14 cellular contexts compared by ENCODE assay signal in genomic region chr17:6231465-6231864, GRCh38.
DNase-seq lines count a peak whose midpoint lies in the region; ATAC-seq, FAIRE-seq and TF ChIP-seq lines count a peak whose summit lies in the region.
"Had no signal": no experiment of that assay in that cellular context is flagged by ENCODE, and none has a peak within 500 bp of the region (broad histone marks: within the 10 kb centered on the region; RNA-seq: fewer than 3 reads in every experiment).

No MANE protein-coding gene starts in this region.

- peak in 1 of 2 experiments; percentile 6; a peak in 1 of 6 replicates for ATAC-seq in A549
- no peak for ATAC-seq in HG02981 (IDR thresholded peaks at IDR 0.05; ENCODE audit: unreplicated experiment)

- BruUV-seq in mammary epithelial cell (replicated peaks; lab: Mats Ljungman, UMichigan): no TSS peak
- no TSS peak for BruUV-seq in A673 (replicated peaks; lab: Mats Ljungman, UMichigan)

- H4K91ac ChIP-seq in neuronal stem cell (ENCODE audit: low read depth, low read length, poor library complexity): no peak overlapping the region

- TF ChIP-seq EP300 in A549 (IDR thresholded peaks at IDR 0.05): no peak

- H2AFZ ChIP-seq in mammary epithelial cell (ENCODE audit: low read depth, low read length) (no peak overlapping the region), neuronal stem cell (ENCODE audit: low read length) (peak overlapping the region; percentile 36)

- H2BK5ac ChIP-seq in neuronal stem cell (ENCODE audit: low read length): no peak overlapping the region

- FAIRE-seq in A549 (lab: Jason Lieb, UNC): no peak

- in situ Hi-C loops in mammary epithelial cell (cut with MboI; ENCODE audit: low sequenced_read_pairs in 2 of 2): no loop called here

- TF ChIP-seq CTCF in A549 (IDR thresholded peaks at IDR 0.05): no peak
- no peak for TF ChIP-seq CTCF in mammary epithelial cell (conservative IDR thresholded peaks at IDR 0.05 in 1 of 2, IDR thresholded peaks at IDR 0.05 in 1 of 2; ENCODE audit: extremely low read depth in 1 of 2, insufficient read depth in 1 of 2, low read depth in 1 of 2, low read length in 2 of 2)
- no peak for TF ChIP-seq CTCF in A673 (conservative IDR thresholded peaks at IDR 0.05; ENCODE audit: low read depth, low read length)

- H4K8ac ChIP-seq in neuronal stem cell (ENCODE audit: low read depth, low read length): no peak overlapping the region

- no peak for TF ChIP-seq POLR2A in A549 (IDR thresholded peaks at IDR 0.05; ENCODE audit: low read length)

- dilution Hi-C loops in mammary epithelial cell (cut with HindIII; ENCODE audit: low sequenced_read_pairs): no loop called here

- 90% methylated on average over 8 of the region's 8 CpGs for WGBS in A549 (ENCODE audit: missing lambda C conversion rate)
- WGBS in mammary epithelial cell (ENCODE audit: low coverage, missing lambda C conversion rate): 71% methylated on average over 8 of the region's 8 CpGs
- WGBS in neuronal stem cell (ENCODE audit: extremely low coverage in 2 of 2, insufficient read length in 2 of 2, insufficient replicate concordance in 1 of 2), 2 donors: no CpG with 5 or more reads among the region's 8 CpGs

- H3K9ac ChIP-seq in BLaER1 treated with 17β-estradiol and CSF1 and Interleukin-3, amounts not matched to agents 10 nM and 100 nM: no peak overlapping the region
- H3K9ac ChIP-seq in mammary epithelial cell (ENCODE audit: insufficient read depth, low read length) (no peak overlapping the region), neuronal stem cell (ENCODE audit: low read depth, low read length, poor library complexity) (no peak overlapping the region)
- H3K9ac ChIP-seq: BLaER1 had no signal

- H3K4me3 ChIP-seq in A549 (no peak overlapping the region), mammary epithelial cell (replicated peaks in 1 of 3; ENCODE audit: insufficient read depth in 1 of 3, low read depth in 2 of 3, low read length in 3 of 3) (no peak overlapping the region), neuronal stem cell (ENCODE audit: low read length in 2 of 2) (no peak overlapping the region), A673 (ENCODE audit: low read depth, low read length, poor library complexity, severe bottlenecking) (no peak overlapping the region)
- H3K4me3 ChIP-seq in BLaER1 treated with 17β-estradiol and CSF1 and Interleukin-3, amounts not matched to agents 10 nM and 100 nM: no peak overlapping the region
- H3K4me3 ChIP-seq: BLaER1, GM23338 had no signal

- TF ChIP-seq RAD21 in A549 (conservative IDR thresholded peaks at IDR 0.05 in 1 of 2, IDR thresholded peaks at IDR 0.05 in 1 of 2): no peak

- H3K9me3 ChIP-seq in A549 (no peaks in the 10 kb centered on the region), mammary epithelial cell (replicated peaks; ENCODE audit: insufficient read depth, low read length) (no peaks in the 10 kb centered on the region), neuronal stem cell (replicated peaks in 1 of 2; ENCODE audit: control insufficient read depth in 2 of 2, insufficient read depth in 1 of 2, low read depth in 1 of 2, low read length in 2 of 2) (peaks cover 0 to 2% of the 10 kb centered on the region in 2 donors), A673 (ENCODE audit: low read depth, low read length, poor library complexity, severe bottlenecking) (no peaks in the 10 kb centered on the region)
- no peaks in the 10 kb centered on the region for H3K9me3 ChIP-seq in BLaER1 treated with 17β-estradiol and CSF1 and Interleukin-3, amounts not matched to agents 10 nM and 100 nM (replicated peaks in 1 of 11)
- H3K9me3 ChIP-seq: BLaER1 had no signal

- H3K14ac ChIP-seq in neuronal stem cell (ENCODE audit: low read length): no peak overlapping the region

- no peak overlapping the region for H2BK15ac ChIP-seq in neuronal stem cell (ENCODE audit: low read length)

- intact Hi-C loops in mammary epithelial cell (cut with micrococcal nuclease) (no loop called here), A673 (cut with micrococcal nuclease; ENCODE audit: unreplicated experiment) (no loop called here)

- no peaks in the 10 kb centered on the region for H3K79me2 ChIP-seq in mammary epithelial cell (ENCODE audit: insufficient read depth, low read length)

- no peak overlapping the region for H3K23ac ChIP-seq in neuronal stem cell (ENCODE audit: low read depth, low read length, poor library complexity)

- H2AK5ac ChIP-seq in neuronal stem cell (ENCODE audit: low read depth, low read length): no peak overlapping the region

- H3K18ac ChIP-seq in neuronal stem cell (ENCODE audit: low read length): no peak overlapping the region

- CTCF ChIA-PET in A549 (lab: Yijun Ruan, JAX): interaction anchor here (0.7 to 3.8 kb wide), 5 partner anchors 12 to 642 kb away, joined by 3 to 11 read pairs (median 4); no protein-coding TSS in a partner anchor
- CTCF ChIA-PET in mammary epithelial cell (lab: Charles Lee; ENCODE audit: low non-redundant PET): no interaction called here
- CTCF ChIA-PET in A673 (lab: Charles Lee): no interaction called here

- H2BK120ac ChIP-seq in neuronal stem cell (ENCODE audit: low read depth, low read length): no peak overlapping the region

- POLR2A ChIA-PET in A549 (lab: Yijun Ruan, JAX): no interaction called here
- POLR2A ChIA-PET in A673 (lab: Charles Lee; ENCODE audit: low non-redundant PET): no interaction called here

- H3K27me3 ChIP-seq in BLaER1 treated with 17β-estradiol and CSF1 and Interleukin-3, amounts not matched to agents 10 nM and 100 nM: peaks cover 0 to 76% (median 0%) of the 10 kb centered on the region in 11 experiments; a peak in 7 of 22 replicates
- peaks cover 2% of the 10 kb centered on the region for H3K27me3 ChIP-seq in mammary epithelial cell (ENCODE audit: insufficient read depth, low read length)
- no peaks in the 10 kb centered on the region for H3K27me3 ChIP-seq in neuronal stem cell (ENCODE audit: control insufficient read depth in 3 of 3, insufficient read depth in 3 of 3, low read depth in 1 of 3, low read length in 3 of 3)
- peaks cover 33% of the 10 kb centered on the region for H3K27me3 ChIP-seq in A673 (replicated peaks; ENCODE audit: insufficient read depth, low read depth, low read length, poor library complexity)
- H3K27me3 ChIP-seq: BLaER1 had no signal

- peaks cover 16% of the 10 kb centered on the region for H3K4me1 ChIP-seq in A549
- peaks cover 14 to 20% (median 16%) of the 10 kb centered on the region in 10 experiments for H3K4me1 ChIP-seq in BLaER1 treated with 17β-estradiol and CSF1 and Interleukin-3, amounts not matched to agents 10 nM and 100 nM
- peaks cover 17% of the 10 kb centered on the region for H3K4me1 ChIP-seq in mammary epithelial cell (ENCODE audit: insufficient read depth, low read length)
- H3K4me1 ChIP-seq in neuronal stem cell (ENCODE audit: control insufficient read depth in 2 of 2, insufficient read depth in 1 of 2, low read depth in 1 of 2, low read length in 2 of 2): peaks cover 0 to 2% of the 10 kb centered on the region in 2 donors
- no peaks in the 10 kb centered on the region for H3K4me1 ChIP-seq in A673 (ENCODE audit: insufficient read depth, low read length, poor library complexity, severe bottlenecking)

- H3K36me3 ChIP-seq in BLaER1 treated with 17β-estradiol and CSF1 and Interleukin-3, amounts not matched to agents 10 nM and 100 nM: no peaks in the 10 kb centered on the region
- H3K36me3 ChIP-seq in mammary epithelial cell (ENCODE audit: insufficient read depth, low read length): no peaks in the 10 kb centered on the region
- H3K36me3 ChIP-seq in neuronal stem cell (replicated peaks in 1 of 2; ENCODE audit: control insufficient read depth in 2 of 2, insufficient read depth in 2 of 2, low read length in 2 of 2): no peaks in the 10 kb centered on the region
- no peaks in the 10 kb centered on the region for H3K36me3 ChIP-seq in A673 (ENCODE audit: insufficient read depth, low read length, poor library complexity, severe bottlenecking)
- H3K36me3 ChIP-seq: BLaER1 had no signal

- no peak overlapping the region for H2BK12ac ChIP-seq in neuronal stem cell (ENCODE audit: low read length)

- H3K27ac ChIP-seq in A549 (peak overlapping the region; percentile 34 to 61; a peak in 2 of 6 replicates), mammary epithelial cell (ENCODE audit: insufficient read depth, low read depth, low read length) (no peak overlapping the region), neuronal stem cell (replicated peaks; ENCODE audit: low read length) (no peak overlapping the region), A673 (ENCODE audit: low read depth, low read length, poor library complexity, severe bottlenecking) (no peak overlapping the region)
- no peak overlapping the region for H3K27ac ChIP-seq in BLaER1 treated with 17β-estradiol and CSF1 and Interleukin-3, amounts not matched to agents 10 nM and 100 nM
- H3K27ac ChIP-seq: BLaER1 had no signal

- peaks cover 0 to 27% (median 0%) of the 10 kb centered on the region in 11 experiments; a peak in 5 of 22 replicates for H4K20me1 ChIP-seq in BLaER1 treated with 17β-estradiol and CSF1 and Interleukin-3, amounts not matched to agents 10 nM and 100 nM
- H4K20me1 ChIP-seq in mammary epithelial cell (ENCODE audit: insufficient read depth, low read length): no peaks in the 10 kb centered on the region
- H4K20me1 ChIP-seq: BLaER1 had no signal

- DNase-seq in A549 (ENCODE audit: low read depth in 1 of 2, low spot score in 1 of 2): no peak
- no peak for DNase-seq in mammary epithelial cell
- DNase-seq in neuronal stem cell (ENCODE audit: low spot score): no peak
- no peak for DNase-seq in NOMO-1 treated with dmso at 0.1 percent for 144 hours (lab: John Stamatoyannopoulos, UW; ENCODE audit: unreplicated experiment)
- DNase-seq in A673 (ENCODE audit: low spot score): no peak
- DNase-seq: AML-193; CD4-positive, CD25-positive, alpha-beta regulatory T cell; DMS53; GF-D8; IMR-90 had no signal

- H3K4me2 ChIP-seq in A549 (peak overlapping the region; percentile 75), mammary epithelial cell (ENCODE audit: insufficient read depth, low read depth, low read length) (peak overlapping the region; percentile 74), neuronal stem cell (ENCODE audit: insufficient read depth, low read length, poor library complexity, severe bottlenecking) (no peak overlapping the region)
- H3K4me2 ChIP-seq in BLaER1 treated with 17β-estradiol and CSF1 and Interleukin-3, amounts not matched to agents 10 nM and 100 nM: peak overlapping the region in 9 of 11 experiments; percentile 46 to 86 (median 64); a peak in 14 of 22 replicates
- H3K4me2 ChIP-seq: GM23338 had no signal

- H3K4ac ChIP-seq in neuronal stem cell (ENCODE audit: low read length): no peak overlapping the region

- H3K79me1 ChIP-seq in neuronal stem cell (ENCODE audit: low read depth, low read length): no peaks in the 10 kb centered on the region

TF ChIP-seq in A549, 52 proteins besides CTCF, POLR2A, EP300 and RAD21:
- TF ChIP-seq RCOR1 (IDR thresholded peaks at IDR 0.05; ENCODE audit: low read depth, low read length) (no peak), CBX8 (IDR thresholded peaks at IDR 0.05) (no peak), KDM1A (IDR thresholded peaks at IDR 0.05; ENCODE audit: low read depth) (no peak), FOSB (CRISPR knock-in tag; IDR thresholded peaks at IDR 0.05) (no peak), HOXB5 (CRISPR knock-in tag; IDR thresholded peaks at IDR 0.05) (no peak), MYC (IDR thresholded peaks at IDR 0.05; ENCODE audit: borderline replicate concordance, low read length) (no peak), HOXB13 (CRISPR knock-in tag; IDR thresholded peaks at IDR 0.05; ENCODE audit: low read depth) (no peak)

Comparison
In these comparisons a context has a peak if more than half of its experiments do, and no peak if none do; other contexts are left out.
1. H3K27ac ChIP-seq: peak in A549 (2 of 2); none in BLaER1 treated with 17β-estradiol and CSF1 and Interleukin-3, amounts not matched to agents 10 nM and 100 nM (0 of 11), mammary epithelial cell (single experiment), neuronal stem cell (single experiment) and A673 (single experiment).